Comparison of ENCODE assay signal across 24 cellular contexts in genomic region chr9:120353501-120353900, GRCh38.
DNase-seq lines count a peak whose midpoint lies in the region; ATAC-seq and TF ChIP-seq lines count a peak whose summit lies in the region.
"Had no signal": no experiment of that assay in that cellular context is flagged by ENCODE, and none has a peak within 500 bp of the region (broad histone marks: within the 10 kb centered on the region; RNA-seq: fewer than 3 reads in every experiment).

No MANE protein-coding gene starts in this region.

- no peaks in the 10 kb centered on the region for H3K9me2 ChIP-seq in HCT116 (ENCODE audit: insufficient read depth)

- TF ChIP-seq POLR2A in HCT116 (IDR thresholded peaks at IDR 0.05; ENCODE audit: borderline replicate concordance, extremely low read depth, insufficient read depth, insufficient read length) (no peak), erythroblast (IDR thresholded peaks at IDR 0.05; ENCODE audit: low read length) (no peak), transverse colon (IDR thresholded peaks at IDR 0.05) (no peak)

- no peak for TF ChIP-seq CTCF in HCT116 (IDR thresholded peaks at IDR 0.05 in 2 of 3, conservative IDR thresholded peaks at IDR 0.05 in 1 of 3; ENCODE audit: borderline replicate concordance in 1 of 3, insufficient read depth in 1 of 3, low read depth in 2 of 3, low read length in 2 of 3)
- no peak for TF ChIP-seq CTCF in astrocyte of the spinal cord (IDR thresholded peaks at IDR 0.05; ENCODE audit: low read depth, low read length)
- no peak for TF ChIP-seq CTCF in neural progenitor cell (IDR thresholded peaks at IDR 0.05)
- no peak for TF ChIP-seq CTCF in transverse colon (IDR thresholded peaks at IDR 0.05)

- in situ Hi-C loops in astrocyte of the spinal cord (cut with HindIII; ENCODE audit: low sequenced_read_pairs) (no loop called here), transverse colon (cut with MboI; ENCODE audit: low pct_ligation_motif_present in 1 of 4, low pct_unique_long_range_greater_than_20kb in 1 of 4, low sequenced_read_pairs in 3 of 4) (no loop called here)

- ATAC-seq in HCT116: no peak
- ATAC-seq in aorta (ENCODE audit: low FRiP score): no peak
- ATAC-seq: activated T-helper 17 cell treated with anti-CD3 and anti-CD28 coated beads, Interleukin-2, amount 50 U/mL, for 72 hours; effector memory CD8-positive, alpha-beta T cell; gastrocnemius medialis; left colon; stimulated activated naive B cell treated with anti-CD40 and anti-IgM and Interleukin-4, amounts not matched to agents 10 μg/mL and 1 μg/mL and 100 μg/mL, for 72 hours had no signal

- no peak overlapping the region for H3K9ac ChIP-seq in HCT116 (ENCODE audit: low read length)
- no peak overlapping the region for H3K9ac ChIP-seq in neural progenitor cell

- POLR2A ChIA-PET in HCT116 (lab: Charles Lee): no interaction called here

- CTCF ChIA-PET in HCT116 (lab: Charles Lee): no interaction called here

- H3K27ac Mint-ChIP-seq in neural progenitor cell: peak overlapping the region; percentile 42
- H3K27ac Mint-ChIP-seq: activated T-helper 17 cell treated with anti-CD3 and anti-CD28 coated beads, Interleukin-2, amount 50 U/mL, for 72 hours; CD4-positive, CD25-positive, alpha-beta regulatory T cell; effector memory CD8-positive, alpha-beta T cell; IgD-negative memory B cell; stimulated activated naive B cell treated with anti-CD40 and anti-IgM and Interleukin-4, amounts not matched to agents 10 μg/mL and 1 μg/mL and 100 μg/mL, for 72 hours had no signal

- H3K4me1 Mint-ChIP-seq in neural progenitor cell: peaks cover 8% of the 10 kb centered on the region
- H3K4me1 Mint-ChIP-seq: activated T-helper 17 cell treated with anti-CD3 and anti-CD28 coated beads, Interleukin-2, amount 50 U/mL, for 72 hours; CD4-positive, CD25-positive, alpha-beta regulatory T cell had no signal

- no peaks in the 10 kb centered on the region for H3K36me3 Mint-ChIP-seq in neural progenitor cell
- H3K36me3 Mint-ChIP-seq: IgD-negative memory B cell had no signal

- H3K27ac ChIP-seq in HCT116 (ENCODE audit: low read depth, low read length): no peak overlapping the region
- H3K27ac ChIP-seq in neural progenitor cell: no peak overlapping the region
- H3K27ac ChIP-seq in aorta (ENCODE audit: low read depth in 1 of 2, low read length in 2 of 2): no peak overlapping the region
- no peak overlapping the region for H3K27ac ChIP-seq in transverse colon
- H3K27ac ChIP-seq: gastrocnemius medialis, thyroid gland had no signal

- no peak for TF ChIP-seq RAD21 in HCT116 (IDR thresholded peaks at IDR 0.05; ENCODE audit: low read depth)

- H3K27me3 ChIP-seq in HCT116 (ENCODE audit: insufficient read depth, low read length): no peaks in the 10 kb centered on the region
- H3K27me3 ChIP-seq in neural progenitor cell: no peaks in the 10 kb centered on the region
- H3K27me3 ChIP-seq in aorta (ENCODE audit: control insufficient read depth in 1 of 2, insufficient read depth in 2 of 2, low read length in 1 of 2): no peaks in the 10 kb centered on the region
- H3K27me3 ChIP-seq in transverse colon: no peaks in the 10 kb centered on the region
- H3K27me3 ChIP-seq: gastrocnemius medialis, thyroid gland had no signal

- H3K79me2 ChIP-seq in HCT116 (ENCODE audit: insufficient read depth, low read length): no peaks in the 10 kb centered on the region
- H3K79me2 ChIP-seq in neural progenitor cell (ENCODE audit: low read depth): no peaks in the 10 kb centered on the region

- TF ChIP-seq EP300 in transverse colon (IDR thresholded peaks at IDR 0.05; ENCODE audit: low read depth): no peak

- DNase-seq in NCI-H2107 treated with DMSO at 0.1 percent for 48 hours (lab: John Stamatoyannopoulos, UW; ENCODE audit: unreplicated experiment) (peak; percentile 18), NCI-H2107 (lab: John Stamatoyannopoulos, UW) (no peak), HCT116 (ENCODE audit: low read depth, low spot score) (no peak), astrocyte of the spinal cord (ENCODE audit: low read depth, low spot score) (peak; percentile 41), neural progenitor cell (ENCODE audit: low spot score) (no peak), erythroblast (lab: John Stamatoyannopoulos, UW) (no peak), aorta (no peak), transverse colon (no peak)
- DNase-seq: 8988T; activated CD4-positive, CD25-positive, alpha-beta regulatory T cell treated with anti-CD3 and anti-CD28 coated beads, Interleukin-2, amount 50 U/mL, for 72 hours; amniotic stem cell; CD4-positive, CD25-positive, alpha-beta regulatory T cell; DMS79; effector memory CD8-positive, alpha-beta T cell; gastrocnemius medialis; left colon; midbrain; NCI-H2029; OCI-M1; stimulated activated naive B cell treated with anti-CD40 and anti-IgM and Interleukin-4, amounts not matched to agents 10 μg/mL and 1 μg/mL and 100 μg/mL, for 72 hours; T-helper 9 cell; thyroid gland had no signal

- no peaks in the 10 kb centered on the region for H3K4me1 ChIP-seq in HCT116 (ENCODE audit: control insufficient read depth in 1 of 2, insufficient read depth in 2 of 2, low read length in 2 of 2)
- peaks cover 5% of the 10 kb centered on the region for H3K4me1 ChIP-seq in neural progenitor cell
- no peaks in the 10 kb centered on the region for H3K4me1 ChIP-seq in aorta (ENCODE audit: control insufficient read depth in 1 of 2, insufficient read depth in 2 of 2, low read length in 2 of 2)
- H3K4me1 ChIP-seq in transverse colon: no peaks in the 10 kb centered on the region
- H3K4me1 ChIP-seq: gastrocnemius medialis had no signal

- no TSS peak for BruUV-seq in HCT116 (replicated peaks; lab: Mats Ljungman, UMichigan)

- WGBS in aorta, 2 donors: 87 to 89% methylated on average over 5 of the region's 5 CpGs
- 40 to 45% methylated on average over 3 to 5 of the region's 5 CpGs for WGBS in transverse colon (ENCODE audit: low coverage in 1 of 2), 2 donors

- H3K9me3 ChIP-seq in HCT116 (ENCODE audit: control insufficient read depth in 1 of 2, insufficient read depth in 1 of 2, low read depth in 1 of 2, low read length in 2 of 2): no peaks in the 10 kb centered on the region; a peak in 1 of 4 replicates
- H3K9me3 ChIP-seq in neural progenitor cell (ENCODE audit: low read depth): no peaks in the 10 kb centered on the region
- no peaks in the 10 kb centered on the region for H3K9me3 ChIP-seq in aorta (ENCODE audit: control insufficient read depth, low read length)
- no peaks in the 10 kb centered on the region for H3K9me3 ChIP-seq in transverse colon
- H3K9me3 ChIP-seq: gastrocnemius medialis, thyroid gland had no signal

- no peaks in the 10 kb centered on the region for H3K36me3 ChIP-seq in HCT116 (ENCODE audit: control insufficient read depth in 1 of 2, insufficient read depth in 2 of 2, low read length in 2 of 2)
- H3K36me3 ChIP-seq in neural progenitor cell: no peaks in the 10 kb centered on the region
- no peaks in the 10 kb centered on the region for H3K36me3 ChIP-seq in aorta (ENCODE audit: control insufficient read depth in 1 of 2, insufficient read depth in 2 of 2, low read length in 1 of 2)
- H3K36me3 ChIP-seq in transverse colon: no peaks in the 10 kb centered on the region
- H3K36me3 ChIP-seq: gastrocnemius medialis, thyroid gland had no signal

- no peaks in the 10 kb centered on the region for H3K27me3 Mint-ChIP-seq in neural progenitor cell (ENCODE audit: insufficient read depth, low read depth)
- H3K27me3 Mint-ChIP-seq: CD4-positive, CD25-positive, alpha-beta regulatory T cell had no signal

- H3F3A ChIP-seq in neural progenitor cell (ENCODE audit: low read depth): no peaks in the 10 kb centered on the region

- H3K4me3 ChIP-seq in HCT116 (replicated peaks in 1 of 2; ENCODE audit: low read depth in 1 of 2, low read length in 2 of 2) (no peak overlapping the region), astrocyte of the spinal cord (ENCODE audit: low read depth, low read length) (no peak overlapping the region), neural progenitor cell (no peak overlapping the region), aorta (ENCODE audit: low read length in 2 of 2) (no peak overlapping the region), transverse colon (no peak overlapping the region)
- H3K4me3 ChIP-seq: gastrocnemius medialis, thyroid gland had no signal

- intact Hi-C loops in HCT116 (cut with micrococcal nuclease) (no loop called here), aorta (cut with DNase I) (no loop called here), transverse colon (cut with DNase I; ENCODE audit: low total_unique reads) (no loop called here)

- H2AFZ ChIP-seq in HCT116 (ENCODE audit: low read depth, low read length, poor library complexity, severe bottlenecking): no peak overlapping the region
- no peak overlapping the region for H2AFZ ChIP-seq in neural progenitor cell (replicated peaks)

- no peak overlapping the region for H3K4me3 Mint-ChIP-seq in neural progenitor cell
- H3K4me3 Mint-ChIP-seq: activated T-helper 17 cell treated with anti-CD3 and anti-CD28 coated beads, Interleukin-2, amount 50 U/mL, for 72 hours; CD4-positive, CD25-positive, alpha-beta regulatory T cell; effector memory CD8-positive, alpha-beta T cell; IgD-negative memory B cell; stimulated activated naive B cell treated with anti-CD40 and anti-IgM and Interleukin-4, amounts not matched to agents 10 μg/mL and 1 μg/mL and 100 μg/mL, for 72 hours had no signal

- H3K9me3 Mint-ChIP-seq in neural progenitor cell: peaks cover 2% of the 10 kb centered on the region
- H3K9me3 Mint-ChIP-seq: activated T-helper 17 cell treated with anti-CD3 and anti-CD28 coated beads, Interleukin-2, amount 50 U/mL, for 72 hours; CD4-positive, CD25-positive, alpha-beta regulatory T cell; effector memory CD8-positive, alpha-beta T cell had no signal

- H4K20me1 ChIP-seq in HCT116 (ENCODE audit: insufficient read depth) (no peaks in the 10 kb centered on the region), neural progenitor cell (ENCODE audit: low read depth) (no peaks in the 10 kb centered on the region)

- H3K4me2 ChIP-seq in HCT116 (ENCODE audit: low read length): no peak overlapping the region
- no peak overlapping the region for H3K4me2 ChIP-seq in neural progenitor cell

- RAD21 ChIA-PET in HCT116 (lab: Charles Lee; ENCODE audit: low non-redundant PET in 1 of 2, low total read pairs in 2 of 2, uncharacterized antibody in 2 of 2, unreplicated experiment in 2 of 2): no interaction called here

TF ChIP-seq in HCT116, 20 proteins besides CTCF, POLR2A, EP300 and RAD21:
- TF ChIP-seq EZH2 (IDR thresholded peaks at IDR 0.05) (no peak), SIN3A (IDR thresholded peaks at IDR 0.05; ENCODE audit: low read depth) (no peak), CBX3 (IDR thresholded peaks at IDR 0.05; ENCODE audit: low read depth) (no peak), JUND (IDR thresholded peaks at IDR 0.05) (no peak), TCF7L2 (IDR thresholded peaks at IDR 0.05; ENCODE audit: borderline replicate concordance, extremely low read depth, insufficient read depth, insufficient read length) (peak; percentile 59), ZFX (IDR thresholded peaks at IDR 0.05) (no peak), YY1 (IDR thresholded peaks at IDR 0.05; ENCODE audit: extremely low read depth, insufficient replicate concordance, low read depth, low read length) (no peak), SP1 (IDR thresholded peaks at IDR 0.05; ENCODE audit: low read depth) (no peak), CEBPB (IDR thresholded peaks at IDR 0.05; ENCODE audit: low read depth) (no peak)

Comparison
In these comparisons a context has a peak if more than half of its experiments do, and no peak if none do; other contexts are left out.
1. DNase-seq: peak in NCI-H2107 treated with DMSO at 0.1 percent for 48 hours (single experiment) and astrocyte of the spinal cord (single experiment); none in NCI-H2107 (single experiment), HCT116 (single experiment), neural progenitor cell (single experiment), erythroblast (0 of 2), aorta (0 of 2) and transverse colon (single experiment).